2 cellular contexts compared by ENCODE assay signal in the genomic region with DNA sequence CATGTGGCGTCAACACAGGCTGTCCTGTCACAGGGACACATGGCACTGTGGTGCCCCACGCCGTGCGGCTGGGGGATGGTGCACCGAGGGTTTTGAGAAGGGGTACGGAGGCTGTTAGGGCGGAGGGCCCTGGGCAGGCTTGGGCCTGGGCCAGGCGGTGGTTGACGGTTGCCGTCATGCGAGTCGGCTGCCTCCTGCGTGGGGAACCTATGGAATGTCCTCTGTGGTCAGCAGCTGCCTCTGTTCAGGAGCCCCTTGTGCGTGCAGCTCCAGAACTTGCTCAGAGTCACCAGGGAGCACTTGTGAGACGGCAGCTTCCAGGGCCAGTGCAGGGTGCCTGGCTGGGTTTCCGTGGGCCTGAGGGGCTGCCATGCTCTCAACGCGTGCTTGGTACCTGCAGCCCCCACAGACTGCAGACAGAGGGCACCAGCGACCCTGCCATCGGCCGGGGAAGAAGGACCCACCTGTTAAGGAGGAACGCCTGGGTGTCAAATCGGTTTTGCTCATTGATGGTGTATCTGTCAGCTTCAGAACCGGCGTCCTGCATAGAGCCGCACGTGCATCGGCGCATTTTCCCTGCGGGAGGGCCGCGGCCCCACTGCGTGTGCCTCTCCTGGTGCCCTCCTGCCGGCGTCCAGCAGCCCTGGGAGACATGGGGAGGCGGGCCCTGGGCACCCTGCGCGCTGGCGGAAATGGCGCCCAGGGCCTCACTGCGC.
TF ChIP-seq lines count a peak whose summit lies in the region.

No MANE protein-coding gene starts in this region.

TF ChIP-seq in Ishikawa, 13 proteins besides CTCF, POLR2A, EP300 and RAD21:
- no peak for TF ChIP-seq ZBTB7A (IDR thresholded peaks at IDR 0.05; ENCODE audit: low read depth)
- TF ChIP-seq, protein P1, sequence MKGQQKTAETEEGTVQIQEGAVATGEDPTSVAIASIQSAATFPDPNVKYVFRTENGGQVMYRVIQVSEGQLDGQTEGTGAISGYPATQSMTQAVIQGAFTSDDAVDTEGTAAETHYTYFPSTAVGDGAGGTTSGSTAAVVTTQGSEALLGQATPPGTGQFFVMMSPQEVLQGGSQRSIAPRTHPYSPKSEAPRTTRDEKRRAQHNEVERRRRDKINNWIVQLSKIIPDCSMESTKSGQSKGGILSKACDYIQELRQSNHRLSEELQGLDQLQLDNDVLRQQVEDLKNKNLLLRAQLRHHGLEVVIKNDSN (IDR thresholded peaks at IDR 0.05), result no peak
- no peak for TF ChIP-seq TEAD4 (IDR thresholded peaks at IDR 0.05)
- no peak for TF ChIP-seq EGR1 (IDR thresholded peaks at IDR 0.05)
- TF ChIP-seq TCF12 (IDR thresholded peaks at IDR 0.05; ENCODE audit: low read depth), result no peak
- TF ChIP-seq, protein P2, sequence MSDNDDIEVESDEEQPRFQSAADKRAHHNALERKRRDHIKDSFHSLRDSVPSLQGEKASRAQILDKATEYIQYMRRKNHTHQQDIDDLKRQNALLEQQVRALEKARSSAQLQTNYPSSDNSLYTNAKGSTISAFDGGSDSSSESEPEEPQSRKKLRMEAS (IDR thresholded peaks at IDR 0.05), result no peak
- TF ChIP-seq, protein P3, sequence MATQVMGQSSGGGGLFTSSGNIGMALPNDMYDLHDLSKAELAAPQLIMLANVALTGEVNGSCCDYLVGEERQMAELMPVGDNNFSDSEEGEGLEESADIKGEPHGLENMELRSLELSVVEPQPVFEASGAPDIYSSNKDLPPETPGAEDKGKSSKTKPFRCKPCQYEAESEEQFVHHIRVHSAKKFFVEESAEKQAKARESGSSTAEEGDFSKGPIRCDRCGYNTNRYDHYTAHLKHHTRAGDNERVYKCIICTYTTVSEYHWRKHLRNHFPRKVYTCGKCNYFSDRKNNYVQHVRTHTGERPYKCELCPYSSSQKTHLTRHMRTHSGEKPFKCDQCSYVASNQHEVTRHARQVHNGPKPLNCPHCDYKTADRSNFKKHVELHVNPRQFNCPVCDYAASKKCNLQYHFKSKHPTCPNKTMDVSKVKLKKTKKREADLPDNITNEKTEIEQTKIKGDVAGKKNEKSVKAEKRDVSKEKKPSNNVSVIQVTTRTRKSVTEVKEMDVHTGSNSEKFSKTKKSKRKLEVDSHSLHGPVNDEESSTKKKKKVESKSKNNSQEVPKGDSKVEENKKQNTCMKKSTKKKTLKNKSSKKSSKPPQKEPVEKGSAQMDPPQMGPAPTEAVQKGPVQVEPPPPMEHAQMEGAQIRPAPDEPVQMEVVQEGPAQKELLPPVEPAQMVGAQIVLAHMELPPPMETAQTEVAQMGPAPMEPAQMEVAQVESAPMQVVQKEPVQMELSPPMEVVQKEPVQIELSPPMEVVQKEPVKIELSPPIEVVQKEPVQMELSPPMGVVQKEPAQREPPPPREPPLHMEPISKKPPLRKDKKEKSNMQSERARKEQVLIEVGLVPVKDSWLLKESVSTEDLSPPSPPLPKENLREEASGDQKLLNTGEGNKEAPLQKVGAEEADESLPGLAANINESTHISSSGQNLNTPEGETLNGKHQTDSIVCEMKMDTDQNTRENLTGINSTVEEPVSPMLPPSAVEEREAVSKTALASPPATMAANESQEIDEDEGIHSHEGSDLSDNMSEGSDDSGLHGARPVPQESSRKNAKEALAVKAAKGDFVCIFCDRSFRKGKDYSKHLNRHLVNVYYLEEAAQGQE (IDR thresholded peaks at IDR 0.05; ENCODE audit: low read depth), result no peak
- TF ChIP-seq CEBPB (IDR thresholded peaks at IDR 0.05), result no peak
- TF ChIP-seq FOXM1 (IDR thresholded peaks at IDR 0.05; ENCODE audit: borderline replicate concordance, low read depth), result no peak
- no peak for TF ChIP-seq TAF1 (IDR thresholded peaks at IDR 0.05; ENCODE audit: low read depth)
- TF ChIP-seq CREB1 (IDR thresholded peaks at IDR 0.05; ENCODE audit: low read depth), result no peak
- no peak for TF ChIP-seq YY1 (IDR thresholded peaks at IDR 0.05; ENCODE audit: low read depth)
- TF ChIP-seq NFIC (IDR thresholded peaks at IDR 0.05), result no peak

TF ChIP-seq in K562, 482 proteins besides CTCF, POLR2A, EP300 and RAD21:
- TF ChIP-seq ARHGAP35 (IDR thresholded peaks at IDR 0.05; ENCODE audit: partially characterized antibody) (no peak), ZKSCAN1 (IDR thresholded peaks at IDR 0.05; ENCODE audit: low read depth, low read length) (peak; percentile 57; the same call in 1 of the 2 replicates), ELF2 (CRISPR knock-in tag; IDR thresholded peaks at IDR 0.05) (no peak), HNRNPUL1 (IDR thresholded peaks at IDR 0.05; ENCODE audit: low read length) (no peak), POLR2G (IDR thresholded peaks at IDR 0.05; ENCODE audit: low read depth, low read length) (0 out of 2 replicates have a peak, but pooled peaks have one; percentile 34)
- TF ChIP-seq, protein P4, sequence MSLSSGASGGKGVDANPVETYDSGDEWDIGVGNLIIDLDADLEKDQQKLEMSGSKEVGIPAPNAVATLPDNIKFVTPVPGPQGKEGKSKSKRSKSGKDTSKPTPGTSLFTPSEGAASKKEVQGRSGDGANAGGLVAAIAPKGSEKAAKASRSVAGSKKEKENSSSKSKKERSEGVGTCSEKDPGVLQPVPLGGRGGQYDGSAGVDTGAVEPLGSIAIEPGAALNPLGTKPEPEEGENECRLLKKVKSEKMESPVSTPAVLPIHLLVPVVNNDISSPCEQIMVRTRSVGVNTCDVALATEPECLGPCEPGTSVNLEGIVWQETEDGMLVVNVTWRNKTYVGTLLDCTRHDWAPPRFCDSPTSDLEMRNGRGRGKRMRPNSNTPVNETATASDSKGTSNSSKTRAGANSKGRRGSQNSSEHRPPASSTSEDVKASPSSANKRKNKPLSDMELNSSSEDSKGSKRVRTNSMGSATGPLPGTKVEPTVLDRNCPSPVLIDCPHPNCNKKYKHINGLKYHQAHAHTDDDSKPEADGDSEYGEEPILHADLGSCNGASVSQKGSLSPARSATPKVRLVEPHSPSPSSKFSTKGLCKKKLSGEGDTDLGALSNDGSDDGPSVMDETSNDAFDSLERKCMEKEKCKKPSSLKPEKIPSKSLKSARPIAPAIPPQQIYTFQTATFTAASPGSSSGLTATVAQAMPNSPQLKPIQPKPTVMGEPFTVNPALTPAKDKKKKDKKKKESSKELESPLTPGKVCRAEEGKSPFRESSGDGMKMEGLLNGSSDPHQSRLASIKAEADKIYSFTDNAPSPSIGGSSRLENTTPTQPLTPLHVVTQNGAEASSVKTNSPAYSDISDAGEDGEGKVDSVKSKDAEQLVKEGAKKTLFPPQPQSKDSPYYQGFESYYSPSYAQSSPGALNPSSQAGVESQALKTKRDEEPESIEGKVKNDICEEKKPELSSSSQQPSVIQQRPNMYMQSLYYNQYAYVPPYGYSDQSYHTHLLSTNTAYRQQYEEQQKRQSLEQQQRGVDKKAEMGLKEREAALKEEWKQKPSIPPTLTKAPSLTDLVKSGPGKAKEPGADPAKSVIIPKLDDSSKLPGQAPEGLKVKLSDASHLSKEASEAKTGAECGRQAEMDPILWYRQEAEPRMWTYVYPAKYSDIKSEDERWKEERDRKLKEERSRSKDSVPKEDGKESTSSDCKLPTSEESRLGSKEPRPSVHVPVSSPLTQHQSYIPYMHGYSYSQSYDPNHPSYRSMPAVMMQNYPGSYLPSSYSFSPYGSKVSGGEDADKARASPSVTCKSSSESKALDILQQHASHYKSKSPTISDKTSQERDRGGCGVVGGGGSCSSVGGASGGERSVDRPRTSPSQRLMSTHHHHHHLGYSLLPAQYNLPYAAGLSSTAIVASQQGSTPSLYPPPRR (CRISPR knock-in tag; IDR thresholded peaks at IDR 0.05; ENCODE audit: borderline replicate concordance), result no peak
- TF ChIP-seq, protein P5, sequence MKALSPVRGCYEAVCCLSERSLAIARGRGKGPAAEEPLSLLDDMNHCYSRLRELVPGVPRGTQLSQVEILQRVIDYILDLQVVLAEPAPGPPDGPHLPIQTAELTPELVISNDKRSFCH (CRISPR knock-in tag; IDR thresholded peaks at IDR 0.05), result no peak
- TF ChIP-seq, protein P5 (tag; IDR thresholded peaks at IDR 0.05), result no peak
- TF ChIP-seq, protein P6, sequence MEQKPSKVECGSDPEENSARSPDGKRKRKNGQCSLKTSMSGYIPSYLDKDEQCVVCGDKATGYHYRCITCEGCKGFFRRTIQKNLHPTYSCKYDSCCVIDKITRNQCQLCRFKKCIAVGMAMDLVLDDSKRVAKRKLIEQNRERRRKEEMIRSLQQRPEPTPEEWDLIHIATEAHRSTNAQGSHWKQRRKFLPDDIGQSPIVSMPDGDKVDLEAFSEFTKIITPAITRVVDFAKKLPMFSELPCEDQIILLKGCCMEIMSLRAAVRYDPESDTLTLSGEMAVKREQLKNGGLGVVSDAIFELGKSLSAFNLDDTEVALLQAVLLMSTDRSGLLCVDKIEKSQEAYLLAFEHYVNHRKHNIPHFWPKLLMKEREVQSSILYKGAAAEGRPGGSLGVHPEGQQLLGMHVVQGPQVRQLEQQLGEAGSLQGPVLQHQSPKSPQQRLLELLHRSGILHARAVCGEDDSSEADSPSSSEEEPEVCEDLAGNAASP (IDR thresholded peaks at IDR 0.05), result no peak
- TF ChIP-seq, protein P7, sequence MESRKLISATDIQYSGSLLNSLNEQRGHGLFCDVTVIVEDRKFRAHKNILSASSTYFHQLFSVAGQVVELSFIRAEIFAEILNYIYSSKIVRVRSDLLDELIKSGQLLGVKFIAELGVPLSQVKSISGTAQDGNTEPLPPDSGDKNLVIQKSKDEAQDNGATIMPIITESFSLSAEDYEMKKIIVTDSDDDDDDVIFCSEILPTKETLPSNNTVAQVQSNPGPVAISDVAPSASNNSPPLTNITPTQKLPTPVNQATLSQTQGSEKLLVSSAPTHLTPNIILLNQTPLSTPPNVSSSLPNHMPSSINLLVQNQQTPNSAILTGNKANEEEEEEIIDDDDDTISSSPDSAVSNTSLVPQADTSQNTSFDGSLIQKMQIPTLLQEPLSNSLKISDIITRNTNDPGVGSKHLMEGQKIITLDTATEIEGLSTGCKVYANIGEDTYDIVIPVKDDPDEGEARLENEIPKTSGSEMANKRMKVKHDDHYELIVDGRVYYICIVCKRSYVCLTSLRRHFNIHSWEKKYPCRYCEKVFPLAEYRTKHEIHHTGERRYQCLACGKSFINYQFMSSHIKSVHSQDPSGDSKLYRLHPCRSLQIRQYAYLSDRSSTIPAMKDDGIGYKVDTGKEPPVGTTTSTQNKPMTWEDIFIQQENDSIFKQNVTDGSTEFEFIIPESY (CRISPR knock-in tag; IDR thresholded peaks at IDR 0.05), result peak; percentile 41; the same call in 1 of the 2 replicates
